ENCODE assay signal across 13 cellular contexts in genomic region chr14:74686324-74686723, GRCh38. TPM values are rescaled to one million over a fixed set of nuclear protein-coding genes. Genes with fewer than 3 reads are reported as not detected.
A peak's percentile ranks its signal among the peaks of the same experiment; 100 is the strongest.
DNase-seq lines count a peak whose midpoint lies in the region; ATAC-seq, FAIRE-seq and TF ChIP-seq lines count a peak whose summit lies in the region.
"Had no signal": no experiment of that assay in that cellular context is flagged by ENCODE, and none has a peak within 500 bp of the region (broad histone marks: within the 10 kb centered on the region; RNA-seq: fewer than 3 reads in every experiment).

No MANE protein-coding gene starts in this region.

- no peaks in the 10 kb centered on the region for H3K9me3 ChIP-seq in SJSA1 (replicated peaks)
- H3K9me3 ChIP-seq in pancreas, result no peaks in the 10 kb centered on the region

- WGBS in pancreas, 2 donors, result 16 to 22% methylated on average over 3 of the region's 3 CpGs

- 0 out of 2 replicates have a peak overlapping the region, but pooled peaks have one; percentile 15 for H3K27ac ChIP-seq in SJSA1
- no peak overlapping the region for H3K27ac ChIP-seq in pancreas

- H3K36me3 ChIP-seq in SJSA1, result peaks cover 75% of the 10 kb centered on the region
- peaks cover 6% of the 10 kb centered on the region for H3K36me3 ChIP-seq in bronchial epithelial cell (ENCODE audit: control insufficient read depth, insufficient read depth, low read length)
- peaks cover 0 to 15% (median 4%) of the 10 kb centered on the region in 3 donors for H3K36me3 ChIP-seq in pancreas

- H3K27me3 ChIP-seq in SJSA1 (replicated peaks) (no peaks in the 10 kb centered on the region), bronchial epithelial cell (ENCODE audit: control insufficient read depth, insufficient read depth, low read length) (no peaks in the 10 kb centered on the region), pancreas (no peaks in the 10 kb centered on the region)

- H3K4me3 ChIP-seq in SJSA1 (no peak overlapping the region), bronchial epithelial cell (ENCODE audit: low read depth, low read length) (no peak overlapping the region), pancreas (no peak overlapping the region)

- no peak for TF ChIP-seq CTCF in bronchial epithelial cell (IDR thresholded peaks at IDR 0.05; ENCODE audit: insufficient read depth, low read length, severe bottlenecking)
- TF ChIP-seq CTCF in pancreas (IDR thresholded peaks at IDR 0.05), result no peak

- peak; percentile 94 for FAIRE-seq in HTR-8/SVneo (lab: Jason Lieb, UNC)
- no peak for FAIRE-seq in bronchial epithelial cell (lab: Jason Lieb, UNC)
- peak; percentile 34 for FAIRE-seq in pancreas (lab: Jason Lieb, UNC)
- FAIRE-seq: H54 had no signal

- H3K4me1 ChIP-seq in SJSA1 (replicated peaks), result no peaks in the 10 kb centered on the region
- H3K4me1 ChIP-seq in pancreas, result peaks cover 0 to 5% (median 0%) of the 10 kb centered on the region in 3 donors

- intact Hi-C loops in pancreas (cut with DNase I), result no loop called here

- no peak for DNase-seq in HTR-8/SVneo (ENCODE audit: insufficient read length, low spot score)
- DNase-seq in SJSA1 (ENCODE audit: low read depth in 1 of 2, low spot score in 2 of 2), result no peak
- DNase-seq in bronchial epithelial cell (ENCODE audit: low read depth), result peak; percentile 15
- DNase-seq in pancreas, result no peak
- DNase-seq: CD8-positive, alpha-beta T cell; NCI-H1436 treated with DMSO at 0.1 percent for 48 hours; NCI-H2081 treated with DMSO at 0.1 percent for 48 hours; NCI-H2227 treated with DMSO at 0.1 percent for 48 hours; Right ventricle myocardium superior had no signal

- ATAC-seq in pancreas, result peak in 2 of 4 donors; percentile 46 to 64
- ATAC-seq in HG02763 (IDR thresholded peaks at IDR 0.05; ENCODE audit: unreplicated experiment), result no peak
- ATAC-seq in HG03442 (IDR thresholded peaks at IDR 0.05; ENCODE audit: unreplicated experiment), result no peak
- no peak for ATAC-seq in GM21528 (IDR thresholded peaks at IDR 0.05; ENCODE audit: low FRiP score, unreplicated experiment)
- ATAC-seq: CD8-positive, alpha-beta T cell had no signal

RNA-seq across cellular contexts. Expression of gene AREL1, which starts 26.6 kb away (rescaled TPM):
- 15.2 and 23.2 TPM in 2 replicates for total RNA-seq in SJSA1 (2014; rRNA removed; shearing (Covaris generic))
- 16.6 and 19.6 TPM in 2 replicates for total RNA-seq in bronchial epithelial cell
- total RNA-seq in pancreas, result 10 to 100 TPM; 11.1 to 20.9 (median 15.2) TPM
- polyA plus RNA-seq in pancreas, result 10 to 100 TPM in 1 of 2 donors, 1 to 10 TPM in 1; 7.6 to 10.3 TPM

RNA-seq across cellular contexts. Expression of gene FCF1, which starts 26.6 kb away (rescaled TPM):
- 9.4 and 25.9 TPM in 2 replicates for total RNA-seq in SJSA1 (2014; rRNA removed; shearing (Covaris generic))
- total RNA-seq in bronchial epithelial cell (34.2 and 39.0 TPM in 2 replicates), pancreas (10 to 100 TPM in 5 of 6 donors, 1 to 10 TPM in 1; 8.1 to 26.9 (median 17.2) TPM)
- 10 to 100 TPM in 1 of 2 donors, 1 to 10 TPM in 1; 2.5 to 12.9 TPM for polyA plus RNA-seq in pancreas
